ENCODE assay signal across 8 cellular contexts in the genomic region with DNA sequence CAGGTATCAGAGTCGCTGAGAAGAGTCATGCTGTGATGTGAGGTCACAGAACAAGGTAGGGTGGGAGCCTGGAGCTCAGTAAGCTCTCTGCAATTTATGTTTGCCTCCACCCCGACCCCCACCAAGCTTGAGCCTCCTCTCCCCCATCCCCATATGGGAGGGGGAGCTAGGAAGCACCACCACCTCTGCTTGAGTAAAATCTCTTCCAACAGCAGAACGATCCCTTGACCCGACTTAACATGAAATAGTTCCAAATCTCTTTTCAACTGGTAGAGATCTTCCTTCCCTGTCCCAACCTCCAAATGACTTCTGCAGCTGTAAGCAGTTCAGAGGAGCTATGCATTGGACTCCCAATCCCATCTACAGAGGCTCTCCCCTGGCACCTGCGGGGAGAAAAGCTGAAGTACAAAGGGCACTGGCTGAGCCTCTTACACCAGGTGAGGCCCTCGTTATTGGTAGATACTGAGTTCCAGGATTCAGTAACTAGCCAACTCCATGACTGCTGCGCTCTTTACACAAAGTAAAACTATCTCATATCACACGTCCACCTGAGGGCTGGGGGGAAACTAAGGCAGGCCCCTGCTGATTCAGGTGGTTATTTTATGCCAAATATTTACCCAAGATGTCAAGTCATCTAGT. TPM values are rescaled to one million over a fixed set of nuclear protein-coding genes. Genes with fewer than 3 reads are reported as not detected.
A peak's percentile ranks its signal among the peaks of the same experiment; 100 is the strongest.
DNase-seq lines count a peak whose midpoint lies in the region; ATAC-seq and TF ChIP-seq lines count a peak whose summit lies in the region.

No MANE protein-coding gene starts in this region.

- H3K27me3 ChIP-seq in left ventricle myocardium inferior (ENCODE audit: low read depth) (no peaks in the 10 kb centered on the region), esophagus muscularis mucosa (no peaks in the 10 kb centered on the region), psoas muscle (ENCODE audit: insufficient read depth in 3 of 3, low read length in 2 of 3) (no peaks in the 10 kb centered on the region)

- DNase-seq in left ventricle myocardium inferior (no peak), Right ventricle myocardium inferior (ENCODE audit: missing footprints) (no peak), T-helper 17 cell (no peak), esophagus muscularis mucosa (ENCODE audit: extremely low spot score) (no peak), psoas muscle (no peak), A172 (ENCODE audit: low spot score) (no peak), KG1 (lab: John Stamatoyannopoulos, UW) (no peak)

- peaks cover 40% of the 10 kb centered on the region for H3K36me3 ChIP-seq in left ventricle myocardium inferior
- H3K36me3 ChIP-seq in esophagus muscularis mucosa: peaks cover 30 to 43% (median 38%) of the 10 kb centered on the region in 4 donors
- peaks cover 11 to 34% of the 10 kb centered on the region in 2 donors for H3K36me3 ChIP-seq in psoas muscle (ENCODE audit: insufficient read depth in 1 of 2, low read depth in 1 of 2)

- peaks cover 41% of the 10 kb centered on the region for H3K4me1 Mint-ChIP-seq in T-helper 17 cell

- peaks cover 16% of the 10 kb centered on the region for H3K36me3 Mint-ChIP-seq in T-helper 17 cell (ENCODE audit: low read depth)

- H3K4me1 ChIP-seq in left ventricle myocardium inferior (peaks cover 55% of the 10 kb centered on the region), esophagus muscularis mucosa (peaks cover 7 to 37% (median 28%) of the 10 kb centered on the region in 4 donors), psoas muscle (peaks cover 3% of the 10 kb centered on the region)

- intact Hi-C loops in left ventricle myocardium inferior (cut with micrococcal nuclease): no loop called here
- intact Hi-C loops in Right ventricle myocardium inferior (cut with DNase I): no loop called here
- intact Hi-C loops in esophagus muscularis mucosa (cut with DNase I): no loop called here
- intact Hi-C loops in psoas muscle (cut with DNase I): no loop called here

- no peak for TF ChIP-seq POLR2A in esophagus muscularis mucosa (IDR thresholded peaks at IDR 0.05; ENCODE audit: low read depth)

- H3K4me3 ChIP-seq in left ventricle myocardium inferior: peak overlapping the region; percentile 93
- peak overlapping the region; percentile 88 to 94 (median 91) for H3K4me3 ChIP-seq in esophagus muscularis mucosa
- peak overlapping the region; percentile 86 for H3K4me3 ChIP-seq in psoas muscle

- peak overlapping the region; percentile 99 for H3K4me3 Mint-ChIP-seq in T-helper 17 cell

- peak overlapping the region; percentile 99 for H3K27ac Mint-ChIP-seq in T-helper 17 cell

- no peak for TF ChIP-seq CTCF in left ventricle myocardium inferior (IDR thresholded peaks at IDR 0.05; ENCODE audit: borderline replicate concordance)
- TF ChIP-seq CTCF in esophagus muscularis mucosa (IDR thresholded peaks at IDR 0.05): no peak
- no peak for TF ChIP-seq CTCF in psoas muscle (IDR thresholded peaks at IDR 0.05)

- peaks cover 4% of the 10 kb centered on the region for H3K9me3 ChIP-seq in left ventricle myocardium inferior (replicated peaks)
- no peaks in the 10 kb centered on the region for H3K9me3 ChIP-seq in T-helper 17 cell (ENCODE audit: control insufficient read depth, low read length, poor library complexity, severe bottlenecking)
- no peaks in the 10 kb centered on the region for H3K9me3 ChIP-seq in esophagus muscularis mucosa
- no peaks in the 10 kb centered on the region for H3K9me3 ChIP-seq in psoas muscle

- H3K27me3 Mint-ChIP-seq in T-helper 17 cell: peaks cover 5% of the 10 kb centered on the region

- ATAC-seq in Right ventricle myocardium inferior: no peak
- no peak for ATAC-seq in T-helper 17 cell
- no peak for ATAC-seq in psoas muscle
- no peak for ATAC-seq in GM21423 (IDR thresholded peaks at IDR 0.05; ENCODE audit: unreplicated experiment)

- 22% methylated on average over 7 of the region's 8 CpGs for WGBS in esophagus muscularis mucosa
- 36 to 41% (median 36%) methylated on average over 8 of the region's 8 CpGs for WGBS in psoas muscle, 3 donors

- TF ChIP-seq EP300 in esophagus muscularis mucosa (IDR thresholded peaks at IDR 0.05): no peak

- H3K27ac ChIP-seq in left ventricle myocardium inferior (replicated peaks) (peak overlapping the region; percentile 99), esophagus muscularis mucosa (replicated peaks in 1 of 4) (peak overlapping the region; percentile 100), psoas muscle (peak overlapping the region; percentile 100)

RNA-seq across cellular contexts. Expression of a gene that starts 3.4 kb away (rescaled TPM):
- total RNA-seq in left ventricle myocardium inferior (342 TPM), Right ventricle myocardium inferior (468 TPM), T-helper 17 cell (1,000 to 10,000 TPM; 1,202 to 1,502 TPM), esophagus muscularis mucosa (1,000 to 10,000 TPM in 3 of 4 donors, 100 to 1,000 TPM in 1; 972 to 1,850 (median 1,126) TPM), psoas muscle (100 to 1,000 TPM; 341 to 567 (median 431) TPM)
- polyA plus RNA-seq in psoas muscle: 100 to 1,000 TPM; 150 to 620 (median 219) TPM
- 5,134 and 6,456 TPM in 2 replicates for total RNA-seq in A172 (2014; rRNA removed; shearing (Covaris generic))

RNA-seq across cellular contexts. Expression of a gene that starts 19.0 kb away (rescaled TPM):
- total RNA-seq in left ventricle myocardium inferior (0.38 TPM), Right ventricle myocardium inferior (0.19 TPM), T-helper 17 cell (under 1 TPM; 0.65 to 0.72 TPM), esophagus muscularis mucosa (1 to 10 TPM; 1.2 to 2.4 (median 1.7) TPM), psoas muscle (under 1 TPM in 3 of 4 donors, not detected in 1; 0.13 to 0.71 (median 0.38) TPM)
- under 1 TPM; 0.08 to 0.09 (median 0.08) TPM for polyA plus RNA-seq in psoas muscle
- total RNA-seq in A172 (2014; rRNA removed; shearing (Covaris generic)): 0.81 and 1.7 TPM in 2 replicates

RNA-seq across cellular contexts. Expression of a gene that starts 43.0 kb away (rescaled TPM):
- total RNA-seq in left ventricle myocardium inferior: 15.9 TPM
- 14.8 TPM for total RNA-seq in Right ventricle myocardium inferior
- total RNA-seq in T-helper 17 cell: 10 to 100 TPM; 25.2 to 30.6 TPM
- total RNA-seq in esophagus muscularis mucosa: 10 to 100 TPM; 13.7 to 33.3 (median 18.6) TPM
- total RNA-seq in psoas muscle: 10 to 100 TPM; 11.8 to 13.1 (median 12.7) TPM
- polyA plus RNA-seq in psoas muscle: 10 to 100 TPM; 11.6 to 16.3 (median 12.6) TPM
- total RNA-seq in A172 (2014; rRNA removed; shearing (Covaris generic)): 29.7 and 39.9 TPM in 2 replicates
